ENCODE assay signal across 14 cellular contexts in genomic region chr5:5481206-5481605, GRCh38. TPM values are rescaled to one million over a fixed set of nuclear protein-coding genes. Genes with fewer than 3 reads are reported as not detected.
A peak's percentile ranks its signal among the peaks of the same experiment; 100 is the strongest.
DNase-seq lines count a peak whose midpoint lies in the region; ATAC-seq and TF ChIP-seq lines count a peak whose summit lies in the region.
"Had no signal": no experiment of that assay in that cellular context is flagged by ENCODE, and none has a peak within 500 bp of the region (broad histone marks: within the 10 kb centered on the region; RNA-seq: fewer than 3 reads in every experiment).

No MANE protein-coding gene starts in this region.

- TF ChIP-seq CTCF in mesothelial cell of epicardium (IDR thresholded peaks at IDR 0.05; ENCODE audit: unreplicated experiment): no peak

- H3K36me3 Mint-ChIP-seq in T-helper 17 cell (ENCODE audit: low read depth) (no peaks in the 10 kb centered on the region), mesothelial cell of epicardium (peaks cover 40% of the 10 kb centered on the region)
- peaks cover 15% of the 10 kb centered on the region for H3K36me3 Mint-ChIP-seq in natural killer cell treated with Interleukin-12 subunit alpha and Interleukin-12 subunit beta and Interleukin-15 and Interleukin-18, amount 100 ng/mL, for 72 hours

- H3K27ac Mint-ChIP-seq in T-helper 17 cell (peak overlapping the region; percentile 87), mesothelial cell of epicardium (no peak overlapping the region)
- peak overlapping the region; percentile 70 to 71 for H3K27ac Mint-ChIP-seq in natural killer cell treated with Interleukin-12 subunit alpha and Interleukin-12 subunit beta and Interleukin-15 and Interleukin-18, amount 100 ng/mL, for 72 hours

- H3K4me1 Mint-ChIP-seq in T-helper 17 cell (peaks cover 14% of the 10 kb centered on the region), mesothelial cell of epicardium (no peaks in the 10 kb centered on the region)
- H3K4me1 Mint-ChIP-seq in natural killer cell treated with Interleukin-12 subunit alpha and Interleukin-12 subunit beta and Interleukin-15 and Interleukin-18, amount 100 ng/mL, for 72 hours (ENCODE audit: low read depth in 2 of 2): peaks cover 24 to 31% of the 10 kb centered on the region in 2 donors

- no peaks in the 10 kb centered on the region for H3K9me3 Mint-ChIP-seq in natural killer cell treated with Interleukin-12 subunit alpha and Interleukin-12 subunit beta and Interleukin-15 and Interleukin-18, amount 100 ng/mL, for 72 hours
- H3K9me3 Mint-ChIP-seq in mesothelial cell of epicardium: no peaks in the 10 kb centered on the region

- ATAC-seq in GM21423 (IDR thresholded peaks at IDR 0.05; ENCODE audit: unreplicated experiment) (peak; percentile 72), HG03039 (IDR thresholded peaks at IDR 0.05; ENCODE audit: unreplicated experiment) (peak; percentile 53), T-helper 17 cell (peak; percentile 83), SK-N-SH treated with all-trans-retinoic acid at 6 μM for 48 hours (no peak)
- ATAC-seq in natural killer cell treated with Interleukin-12 subunit alpha and Interleukin-12 subunit beta and Interleukin-15 and Interleukin-18, amount 100 ng/mL, for 72 hours: peak in 1 of 2 donors; percentile 66

- no peaks in the 10 kb centered on the region for H3K27me3 Mint-ChIP-seq in T-helper 17 cell
- no peaks in the 10 kb centered on the region for H3K27me3 Mint-ChIP-seq in natural killer cell treated with Interleukin-12 subunit alpha and Interleukin-12 subunit beta and Interleukin-15 and Interleukin-18, amount 100 ng/mL, for 72 hours
- H3K27me3 Mint-ChIP-seq in mesothelial cell of epicardium (ENCODE audit: low read depth): no peaks in the 10 kb centered on the region

- no peaks in the 10 kb centered on the region for H3K9me3 ChIP-seq in T-helper 17 cell (ENCODE audit: control insufficient read depth, low read length, poor library complexity, severe bottlenecking)
- H3K9me3 ChIP-seq: suprapubic skin had no signal

- H3K4me3 Mint-ChIP-seq in T-helper 17 cell (peak overlapping the region; percentile 70), mesothelial cell of epicardium (no peak overlapping the region)
- peak overlapping the region; percentile 44 for H3K4me3 Mint-ChIP-seq in natural killer cell treated with Interleukin-12 subunit alpha and Interleukin-12 subunit beta and Interleukin-15 and Interleukin-18, amount 100 ng/mL, for 72 hours

- no peak for DNase-seq in T-helper 17 cell
- no peak for DNase-seq in natural killer cell treated with Interleukin-12 subunit alpha and Interleukin-12 subunit beta and Interleukin-15 and Interleukin-18, amount 100 ng/mL, for 72 hours (ENCODE audit: low spot score)
- DNase-seq in mesothelial cell of epicardium (ENCODE audit: low spot score in 2 of 2, unreplicated experiment in 2 of 2): no peak
- no peak for DNase-seq in NCI-H774 (lab: John Stamatoyannopoulos, UW)
- DNase-seq: activated CD4-positive, CD25-positive, alpha-beta regulatory T cell treated with anti-CD3 and anti-CD28 coated beads, Interleukin-2, amount 50 U/mL, for 72 hours; erythroblast; NCI-H1092 treated with DMSO at 0.1 percent for 48 hours; NCI-H226; PC-9; SW 1271 had no signal

TF ChIP-seq in SK-N-SH treated with all-trans-retinoic acid at 6 μM for 48 hours, 23 proteins besides CTCF, POLR2A, EP300 and RAD21:
- TF ChIP-seq, protein P1, sequence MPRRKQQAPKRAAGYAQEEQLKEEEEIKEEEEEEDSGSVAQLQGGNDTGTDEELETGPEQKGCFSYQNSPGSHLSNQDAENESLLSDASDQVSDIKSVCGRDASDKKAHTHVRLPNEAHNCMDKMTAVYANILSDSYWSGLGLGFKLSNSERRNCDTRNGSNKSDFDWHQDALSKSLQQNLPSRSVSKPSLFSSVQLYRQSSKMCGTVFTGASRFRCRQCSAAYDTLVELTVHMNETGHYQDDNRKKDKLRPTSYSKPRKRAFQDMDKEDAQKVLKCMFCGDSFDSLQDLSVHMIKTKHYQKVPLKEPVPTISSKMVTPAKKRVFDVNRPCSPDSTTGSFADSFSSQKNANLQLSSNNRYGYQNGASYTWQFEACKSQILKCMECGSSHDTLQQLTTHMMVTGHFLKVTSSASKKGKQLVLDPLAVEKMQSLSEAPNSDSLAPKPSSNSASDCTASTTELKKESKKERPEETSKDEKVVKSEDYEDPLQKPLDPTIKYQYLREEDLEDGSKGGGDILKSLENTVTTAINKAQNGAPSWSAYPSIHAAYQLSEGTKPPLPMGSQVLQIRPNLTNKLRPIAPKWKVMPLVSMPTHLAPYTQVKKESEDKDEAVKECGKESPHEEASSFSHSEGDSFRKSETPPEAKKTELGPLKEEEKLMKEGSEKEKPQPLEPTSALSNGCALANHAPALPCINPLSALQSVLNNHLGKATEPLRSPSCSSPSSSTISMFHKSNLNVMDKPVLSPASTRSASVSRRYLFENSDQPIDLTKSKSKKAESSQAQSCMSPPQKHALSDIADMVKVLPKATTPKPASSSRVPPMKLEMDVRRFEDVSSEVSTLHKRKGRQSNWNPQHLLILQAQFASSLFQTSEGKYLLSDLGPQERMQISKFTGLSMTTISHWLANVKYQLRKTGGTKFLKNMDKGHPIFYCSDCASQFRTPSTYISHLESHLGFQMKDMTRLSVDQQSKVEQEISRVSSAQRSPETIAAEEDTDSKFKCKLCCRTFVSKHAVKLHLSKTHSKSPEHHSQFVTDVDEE (CRISPR knock-in tag; IDR thresholded peaks at IDR 0.05): no peak
- TF ChIP-seq CREB5 (CRISPR knock-in tag; IDR thresholded peaks at IDR 0.05; ENCODE audit: low read depth) (no peak), OSR1 (CRISPR knock-in tag; IDR thresholded peaks at IDR 0.05) (no peak), RARB (CRISPR knock-in tag; IDR thresholded peaks at IDR 0.05) (no peak), GLIS3 (CRISPR knock-in tag; IDR thresholded peaks at IDR 0.05) (no peak), ZNF70 (CRISPR knock-in tag; IDR thresholded peaks at IDR 0.05) (no peak), TCF4 (CRISPR knock-in tag; IDR thresholded peaks at IDR 0.05; ENCODE audit: borderline replicate concordance) (no peak), BACH2 (CRISPR knock-in tag; IDR thresholded peaks at IDR 0.05; ENCODE audit: borderline replicate concordance) (no peak), ZFP30 (CRISPR knock-in tag; IDR thresholded peaks at IDR 0.05) (no peak), ZC3H10 (CRISPR knock-in tag; IDR thresholded peaks at IDR 0.05) (no peak)
- TF ChIP-seq, protein P2, sequence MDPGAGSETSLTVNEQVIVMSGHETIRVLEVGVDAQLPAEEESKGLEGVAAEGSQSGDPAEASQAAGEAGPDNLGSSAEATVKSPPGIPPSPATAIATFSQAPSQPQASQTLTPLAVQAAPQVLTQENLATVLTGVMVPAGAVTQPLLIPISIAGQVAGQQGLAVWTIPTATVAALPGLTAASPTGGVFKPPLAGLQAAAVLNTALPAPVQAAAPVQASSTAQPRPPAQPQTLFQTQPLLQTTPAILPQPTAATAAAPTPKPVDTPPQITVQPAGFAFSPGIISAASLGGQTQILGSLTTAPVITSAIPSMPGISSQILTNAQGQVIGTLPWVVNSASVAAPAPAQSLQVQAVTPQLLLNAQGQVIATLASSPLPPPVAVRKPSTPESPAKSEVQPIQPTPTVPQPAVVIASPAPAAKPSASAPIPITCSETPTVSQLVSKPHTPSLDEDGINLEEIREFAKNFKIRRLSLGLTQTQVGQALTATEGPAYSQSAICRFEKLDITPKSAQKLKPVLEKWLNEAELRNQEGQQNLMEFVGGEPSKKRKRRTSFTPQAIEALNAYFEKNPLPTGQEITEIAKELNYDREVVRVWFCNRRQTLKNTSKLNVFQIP (CRISPR knock-in tag; IDR thresholded peaks at IDR 0.05; ENCODE audit: borderline replicate concordance, low read depth): no peak

RNA-seq across cellular contexts. Expression of gene ICE1, which starts 58.7 kb away (rescaled TPM):
- 10 to 100 TPM; 28.9 to 36.3 TPM for total RNA-seq in T-helper 17 cell
- total RNA-seq in natural killer cell treated with Interleukin-12 subunit alpha and Interleukin-12 subunit beta and Interleukin-15 and Interleukin-18, amount 100 ng/mL, for 72 hours: 10 to 100 TPM; 31.8 to 41.3 TPM
- total RNA-seq in mesothelial cell of epicardium: 36.7 to 37.9 TPM (median 37.4 TPM) in 3 replicates
